ENCODE assay signal across 1 cellular context in the genomic region with DNA sequence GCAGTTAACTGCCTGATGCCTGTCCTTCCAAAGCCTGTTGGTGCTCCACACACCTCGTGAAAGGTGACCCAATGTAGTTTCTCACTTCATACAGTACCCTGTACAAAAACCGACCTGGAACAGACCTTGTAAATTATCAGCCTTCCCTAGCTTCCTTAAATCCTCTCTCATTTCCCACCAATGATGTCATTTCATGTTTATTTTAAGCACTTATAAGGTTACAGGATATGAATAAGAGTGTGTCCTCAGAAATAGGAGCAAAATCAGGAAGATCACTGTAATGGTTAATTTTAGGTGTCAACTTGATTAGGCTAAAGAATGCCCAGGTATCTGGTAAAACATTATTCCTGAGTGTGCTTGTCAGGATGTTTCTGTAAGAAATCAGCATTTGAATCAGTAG.
TF ChIP-seq lines count a peak whose summit lies in the region.

No MANE protein-coding gene starts in this region.

TF ChIP-seq in HepG2, 621 proteins besides CTCF, POLR2A, EP300 and RAD21 (continued from another document):
- TF ChIP-seq, protein P1, sequence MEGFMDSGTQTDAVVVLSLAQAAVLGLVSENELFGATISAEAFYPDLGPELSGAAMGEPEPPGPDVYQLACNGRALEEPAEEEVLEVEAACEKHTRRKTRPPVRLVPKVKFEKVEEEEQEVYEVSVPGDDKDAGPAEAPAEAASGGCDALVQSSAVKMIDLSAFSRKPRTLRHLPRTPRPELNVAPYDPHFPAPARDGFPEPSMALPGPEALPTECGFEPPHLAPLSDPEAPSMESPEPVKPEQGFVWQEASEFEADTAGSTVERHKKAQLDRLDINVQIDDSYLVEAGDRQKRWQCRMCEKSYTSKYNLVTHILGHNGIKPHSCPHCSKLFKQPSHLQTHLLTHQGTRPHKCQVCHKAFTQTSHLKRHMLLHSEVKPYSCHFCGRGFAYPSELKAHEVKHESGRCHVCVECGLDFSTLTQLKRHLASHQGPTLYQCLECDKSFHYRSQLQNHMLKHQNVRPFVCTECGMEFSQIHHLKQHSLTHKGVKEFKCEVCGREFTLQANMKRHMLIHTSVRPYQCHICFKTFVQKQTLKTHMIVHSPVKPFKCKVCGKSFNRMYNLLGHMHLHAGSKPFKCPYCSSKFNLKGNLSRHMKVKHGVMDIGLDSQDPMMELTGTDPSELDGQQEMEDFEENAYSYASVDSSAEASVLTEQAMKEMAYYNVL (CRISPR knock-in tag; IDR thresholded peaks at IDR 0.05; ENCODE audit: borderline replicate concordance) = no peak
- TF ChIP-seq ZSCAN12 (CRISPR knock-in tag; IDR thresholded peaks at IDR 0.05) (no peak), XRCC5 (optimal IDR thresholded peaks at IDR 0.05; ENCODE audit: low read length) (no peak), HMGA1 (CRISPR knock-in tag; conservative IDR thresholded peaks at IDR 0.05) (no peak)
